8 cellular contexts compared by ENCODE assay signal in genomic region chr17:30731210-30732132, GRCh38.
A peak's percentile ranks its signal among the peaks of the same experiment; 100 is the strongest.
DNase-seq lines count a peak whose midpoint lies in the region; ATAC-seq and TF ChIP-seq lines count a peak whose summit lies in the region.
"Not testable (repeated sequence)": the region's sequence is repeated elsewhere in the genome, so short reads cannot be mapped to it uniquely, and the experiment has no call there.

No MANE protein-coding gene starts in this region.

- H3K4me3 ChIP-seq in astrocyte of the cerebellum (ENCODE audit: low read depth, low read length) (peak overlapping the region; percentile 60), uterus (peak overlapping the region; percentile 61 to 84)

- H3K27ac ChIP-seq in uterus, result peak overlapping the region; percentile 88 to 95

- in situ Hi-C loops in astrocyte of the cerebellum (cut with HindIII; ENCODE audit: low sequenced_read_pairs), result not testable (repeated sequence)

- not testable (repeated sequence) for H3K36me3 ChIP-seq in uterus

- peak; percentile 78 to 81 for TF ChIP-seq POLR2A in uterus (IDR thresholded peaks at IDR 0.05)

- H3K27me3 ChIP-seq in uterus, result not testable (repeated sequence)

- intact Hi-C loops in uterus (cut with DNase I; ENCODE audit: low total_unique reads), result not testable (repeated sequence)

- peak; percentile 58 for DNase-seq in NCI-H2029 (lab: John Stamatoyannopoulos, UW)
- DNase-seq in T1000 (lab: John Stamatoyannopoulos, UW), result peak; percentile 77
- DNase-seq in astrocyte of the cerebellum (ENCODE audit: low read depth), result not testable (repeated sequence)
- peak; percentile 56 to 82 for DNase-seq in hippocampal formation (lab: John Stamatoyannopoulos, UW)
- DNase-seq in renal cortical epithelial cell (ENCODE audit: low read depth), result peak; percentile 50
- DNase-seq in uterus, result peak; percentile 79 to 90

- TF ChIP-seq CTCF in astrocyte of the cerebellum (IDR thresholded peaks at IDR 0.05; ENCODE audit: low read depth, low read length, missing control alignments); uterus (IDR thresholded peaks at IDR 0.05): not testable (repeated sequence)

- not testable (repeated sequence) for H3K9me3 ChIP-seq in uterus

- ATAC-seq in GM18502 (IDR thresholded peaks at IDR 0.05; ENCODE audit: poor library complexity, unreplicated experiment), result peak; percentile 87
- ATAC-seq in HG02943 (IDR thresholded peaks at IDR 0.05; ENCODE audit: low read depth, unreplicated experiment), result peak; percentile 77

- not testable (repeated sequence) for H3K4me1 ChIP-seq in uterus
